Comparison of ENCODE assay signal across 8 cellular contexts in the genomic region with DNA sequence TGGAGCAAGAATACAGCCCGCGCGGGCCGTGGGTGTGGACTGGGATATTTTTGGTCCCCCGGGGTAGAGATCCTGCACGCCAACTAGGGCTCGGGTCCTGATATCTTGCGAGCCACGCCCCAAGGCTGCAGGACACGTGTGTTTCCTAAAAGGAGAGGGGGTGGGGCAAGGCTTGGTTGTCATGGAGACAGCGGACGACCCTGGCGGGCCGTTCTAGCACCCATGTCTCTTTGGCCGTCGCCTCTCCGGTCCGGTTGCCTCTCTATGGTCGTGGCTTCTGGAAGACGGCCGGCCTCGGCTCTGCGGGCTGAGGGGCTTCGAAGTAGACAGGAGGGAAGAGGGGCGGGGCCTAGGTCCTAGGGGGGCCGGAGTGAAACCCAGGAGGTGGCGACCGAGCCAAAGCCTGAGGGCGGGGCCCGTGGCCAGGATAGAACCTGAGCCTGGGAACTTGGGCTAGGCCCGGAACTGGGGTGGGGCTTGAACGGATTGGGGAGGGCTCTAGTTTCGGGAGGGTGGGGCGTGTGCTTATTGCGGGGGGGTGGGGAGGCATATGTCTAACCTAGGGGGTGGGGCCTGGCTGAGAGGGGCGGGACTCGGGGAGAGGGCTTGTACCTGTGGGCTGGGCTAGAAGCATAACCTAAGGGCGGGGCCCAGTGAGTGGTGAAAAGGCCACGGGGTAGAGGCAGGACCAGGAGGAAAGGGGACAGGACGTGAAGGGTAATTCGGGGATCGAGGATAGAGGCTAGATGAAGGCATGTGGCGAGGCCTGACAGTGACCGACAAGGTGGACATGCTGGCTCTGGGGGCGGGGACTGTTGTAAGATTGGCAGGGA. TPM values are rescaled to one million over a fixed set of nuclear protein-coding genes. Genes with fewer than 3 reads are reported as not detected.
A peak's percentile ranks its signal among the peaks of the same experiment; 100 is the strongest.
DNase-seq lines count a peak whose midpoint lies in the region; ATAC-seq, FAIRE-seq and TF ChIP-seq lines count a peak whose summit lies in the region.

No MANE protein-coding gene starts in this region.

- H3K27ac ChIP-seq in DOHH2 (ENCODE audit: low read depth, low read length) (no peak overlapping the region), SJCRH30 (peak overlapping the region; percentile 32; the same call in 1 of the 2 replicates), substantia nigra (ENCODE audit: low read depth, low read length, poor library complexity, severe bottlenecking) (peak overlapping the region; percentile 93)

- H3K27me3 ChIP-seq in DOHH2 (ENCODE audit: control insufficient read depth, low read length), result peaks cover 16% of the 10 kb centered on the region
- H3K27me3 ChIP-seq in SJCRH30, result peaks cover 5% of the 10 kb centered on the region; the same call in 1 of the 2 replicates

- no peak for TF ChIP-seq CTCF in DOHH2 (IDR thresholded peaks at IDR 0.05; ENCODE audit: low read depth, low read length, poor library complexity, severe bottlenecking)

- H3K4me3 ChIP-seq in DOHH2 (ENCODE audit: low read length) (peak overlapping the region; percentile 93), SJCRH30 (peak overlapping the region; percentile 99)

- FAIRE-seq in frontal cortex (lab: Jason Lieb, UNC), result no peak

- DNase-seq in LHCN-M2 (ENCODE audit: low read depth) (peak; percentile 91), SJCRH30 (peak; percentile 99), frontal cortex (ENCODE audit: low spot score in 2 of 2) (peak; percentile 68 to 70), non-pigmented ciliary epithelial cell (ENCODE audit: low read depth) (peak; percentile 80), substantia nigra (lab: John Stamatoyannopoulos, UW) (peak in 46 of 49 donors; percentile 50 to 99 (median 89))
- peak; percentile 90 for DNase-seq in activated naive CD4-positive, alpha-beta T cell treated with Interleukin-2 at 50 U/mL for 16 hours

- H3K79me2 ChIP-seq in DOHH2 (ENCODE audit: control insufficient read depth, low read length), result no peaks in the 10 kb centered on the region

- peak; percentile 50 for ATAC-seq in GM21825 (IDR thresholded peaks at IDR 0.05; ENCODE audit: unreplicated experiment)

- H3K4me1 ChIP-seq in DOHH2 (ENCODE audit: control insufficient read depth, low read length), result peaks cover 34% of the 10 kb centered on the region
- peaks cover 8% of the 10 kb centered on the region for H3K4me1 ChIP-seq in SJCRH30

- H3K9me3 ChIP-seq in DOHH2 (ENCODE audit: control insufficient read depth, insufficient read depth, low read length) (no peaks in the 10 kb centered on the region), SJCRH30 (replicated peaks) (no peaks in the 10 kb centered on the region)

- no peaks in the 10 kb centered on the region for H3K9me2 ChIP-seq in DOHH2 (replicated peaks; ENCODE audit: control insufficient read depth, low read length)

- peak overlapping the region; percentile 97 for H3K4me2 ChIP-seq in DOHH2 (ENCODE audit: low read length)

- no peaks in the 10 kb centered on the region for H4K20me1 ChIP-seq in DOHH2 (ENCODE audit: control insufficient read depth, insufficient read depth, low read depth, low read length)

- H3K36me3 ChIP-seq in DOHH2 (ENCODE audit: control insufficient read depth, low read length) (no peaks in the 10 kb centered on the region), SJCRH30 (no peaks in the 10 kb centered on the region)

- H3F3A ChIP-seq in DOHH2 (ENCODE audit: control insufficient read depth, insufficient read depth), result peaks cover 3% of the 10 kb centered on the region; the same call in 1 of the 2 replicates

RNA-seq across cellular contexts. Expression of gene SLC27A1, which starts 0.7 kb away (rescaled TPM):
- total RNA-seq in LHCN-M2 (2014; rRNA removed), result 10.0 and 14.1 TPM in 2 replicates
- polyA plus RNA-seq in LHCN-M2 (2012), result 10.2 TPM
- total RNA-seq in SJCRH30 (2014; rRNA removed; shearing (Covaris generic)), result 5.9 and 7.4 TPM in 2 replicates
- 10.2 TPM for total RNA-seq in frontal cortex

RNA-seq across cellular contexts. Expression of gene NXNL1, which starts 8.9 kb away (rescaled TPM):
- total RNA-seq in LHCN-M2 (2014; rRNA removed) (not detected in 2 replicates), frontal cortex (not detected)
- polyA plus RNA-seq in LHCN-M2 (2012), result not detected
- not detected in 2 replicates for total RNA-seq in SJCRH30 (2014; rRNA removed; shearing (Covaris generic))

RNA-seq across cellular contexts. Expression of gene TMEM221, which starts 21.1 kb away (rescaled TPM):
- total RNA-seq in LHCN-M2 (2014; rRNA removed) (not detected in 2 replicates), frontal cortex (0.82 TPM)
- 0.02 TPM for polyA plus RNA-seq in LHCN-M2 (2012)
- 0.10 TPM in 1 of 2 replicates, not detected in the other for total RNA-seq in SJCRH30 (2014; rRNA removed; shearing (Covaris generic))

RNA-seq across cellular contexts. Expression of gene PGLS, which starts 41.9 kb away (rescaled TPM):
- total RNA-seq in LHCN-M2 (2014; rRNA removed), result 87.7 and 99.5 TPM in 2 replicates
- 133 TPM for polyA plus RNA-seq in LHCN-M2 (2012)
- total RNA-seq in SJCRH30 (2014; rRNA removed; shearing (Covaris generic)), result 32.9 and 33.3 TPM in 2 replicates
- 38.3 TPM for total RNA-seq in frontal cortex

RNA-seq across cellular contexts. Expression of gene MVB12A, which starts 49.7 kb away (rescaled TPM):
- 71.7 and 75.0 TPM in 2 replicates for total RNA-seq in LHCN-M2 (2014; rRNA removed)
- polyA plus RNA-seq in LHCN-M2 (2012), result 67.9 TPM
- total RNA-seq in SJCRH30 (2014; rRNA removed; shearing (Covaris generic)), result 34.4 and 41.2 TPM in 2 replicates
- 17.5 TPM for total RNA-seq in frontal cortex
